ENCODE assay signal across 32 cellular contexts in genomic region chr5:78734094-78734845, GRCh38.
DNase-seq lines count a peak whose midpoint lies in the region; ATAC-seq, FAIRE-seq and TF ChIP-seq lines count a peak whose summit lies in the region.
"Had no signal": no experiment of that assay in that cellular context is flagged by ENCODE, and none has a peak within 500 bp of the region (broad histone marks: within the 10 kb centered on the region; RNA-seq: fewer than 3 reads in every experiment).

No MANE protein-coding gene starts in this region.

- no CpG with 5 or more reads among the region's 4 CpGs for WGBS in IMR-90 (ENCODE audit: extremely low coverage in 2 of 2, insufficient read length in 1 of 2), 2 experiments
- WGBS in small intestine, 3 donors = 79 to 85% (median 82%) methylated on average over 4 of the region's 4 CpGs

- BruUV-seq in IMR-90 (replicated peaks; lab: Mats Ljungman, UMichigan) = no TSS peak

- H3K27ac ChIP-seq in IMR-90 (ENCODE audit: insufficient read depth, low read length) = no peak overlapping the region
- no peak overlapping the region for H3K27ac ChIP-seq in right atrium auricular region
- H3K27ac ChIP-seq in small intestine (ENCODE audit: low read depth in 1 of 2, low read length in 1 of 2) = no peak overlapping the region
- H3K27ac ChIP-seq: ascending aorta, HL-60, KMS-11, ovary, stomach, uterus had no signal

- H3K79me1 ChIP-seq in IMR-90 (ENCODE audit: low read depth in 1 of 2, low read length in 2 of 2) = no peaks in the 10 kb centered on the region

- DNase-seq in EL (peak; percentile 45), IMR-90 (no peak), amniotic epithelial cell (ENCODE audit: low read depth) (peak; percentile 38), renal cortical epithelial cell (ENCODE audit: low read depth) (peak; percentile 89), right atrium auricular region (ENCODE audit: low spot score) (no peak), GM20000 (ENCODE audit: low spot score) (no peak), small intestine (no peak)
- DNase-seq: activated CD4-positive, alpha-beta T cell treated with anti-CD3 and anti-CD28 coated beads, Interleukin-2, amount 50 U/mL, for 1 hour; activated CD4-positive, CD25-positive, alpha-beta regulatory T cell; activated effector memory CD4-positive, alpha-beta T cell treated with anti-CD3 and anti-CD28 coated beads, Interleukin-2, amount 50 U/mL, for 16 hours; activated T-cell treated with anti-CD3 and anti-CD28 coated beads, Interleukin-2, amount 50 U/mL, for 24 hours; CD4-positive, alpha-beta memory T cell; DMS 273 treated with DMSO at 0.1 percent for 48 hours; effector CD8-positive, alpha-beta T cell; hypothalamus; immature natural killer cell; NCI-H1417 treated with DMSO at 0.1 percent for 48 hours; NCI-H2081 treated with DMSO at 0.1 percent for 48 hours; NCI-H345; NCI-H774; ovary; retina; stomach; T-cell; uterus had no signal

- CTCF ChIA-PET in IMR-90 (lab: Yijun Ruan, JAX) = no interaction called here

- H4K5ac ChIP-seq in IMR-90 (ENCODE audit: low read depth, low read length) = no peak overlapping the region

- H3K27me3 ChIP-seq in IMR-90 (ENCODE audit: control insufficient read depth, insufficient read depth, low read length) (no peaks in the 10 kb centered on the region), right atrium auricular region (no peaks in the 10 kb centered on the region), small intestine (ENCODE audit: control insufficient read depth in 2 of 2, insufficient read depth in 2 of 2, low read length in 2 of 2) (no peaks in the 10 kb centered on the region)
- H3K27me3 ChIP-seq: ascending aorta, ovary, stomach, uterus had no signal

- H2BK15ac ChIP-seq in IMR-90 (ENCODE audit: low read depth, low read length) = 0 out of 3 replicates have a peak overlapping the region, but pooled peaks have one; percentile 48

- H3K4me3 ChIP-seq in IMR-90 (ENCODE audit: insufficient read depth, low read depth, low read length) (no peak overlapping the region), right atrium auricular region (no peak overlapping the region), small intestine (ENCODE audit: low read depth in 1 of 2, low read length in 2 of 2) (no peak overlapping the region)
- H3K4me3 ChIP-seq: ascending aorta, ovary, smooth muscle cell, stomach, uterus had no signal

- H2BK120ac ChIP-seq in IMR-90 (ENCODE audit: low read depth, low read length) = no peak overlapping the region

- no peak overlapping the region for H2BK5ac ChIP-seq in IMR-90 (ENCODE audit: low read depth, low read length, poor library complexity, severe bottlenecking)

- FAIRE-seq in small intestine (lab: Jason Lieb, UNC) = no peak
- FAIRE-seq: colon had no signal

- H3K18ac ChIP-seq in IMR-90 (ENCODE audit: low read depth, low read length) = no peak overlapping the region

- TF ChIP-seq RAD21 in IMR-90 (IDR thresholded peaks at IDR 0.05; ENCODE audit: low read length) = no peak

- no peak overlapping the region for H3K56ac ChIP-seq in IMR-90 (ENCODE audit: extremely low read depth, insufficient read depth, low read length)

- no peak overlapping the region for H3K9ac ChIP-seq in IMR-90 (ENCODE audit: low read depth, low read length)
- H3K9ac ChIP-seq: KMS-11 had no signal

- in situ Hi-C loops in IMR-90 (cut with MboI; ENCODE audit: low sequenced_read_pairs) = no loop called here

- H4K91ac ChIP-seq in IMR-90 (ENCODE audit: insufficient read depth, low read depth, low read length) = no peak overlapping the region

- no peaks in the 10 kb centered on the region for H3K36me3 ChIP-seq in IMR-90 (ENCODE audit: control insufficient read depth, insufficient read depth, low read length)
- no peaks in the 10 kb centered on the region for H3K36me3 ChIP-seq in right atrium auricular region
- no peaks in the 10 kb centered on the region for H3K36me3 ChIP-seq in small intestine (ENCODE audit: control insufficient read depth in 2 of 2, insufficient read depth in 2 of 2, low read length in 2 of 2)
- H3K36me3 ChIP-seq: ascending aorta, ovary, stomach, uterus had no signal

- H3K9me1 ChIP-seq in IMR-90 (ENCODE audit: insufficient read depth, low read length) = no peaks in the 10 kb centered on the region

- peak overlapping the region; percentile 52; the same call in 1 of the 2 replicates for H2AK5ac ChIP-seq in IMR-90 (ENCODE audit: low read depth, low read length)

- no peak overlapping the region for H3K4me2 ChIP-seq in IMR-90 (ENCODE audit: low read depth, low read length)
- H3K4me2 ChIP-seq: KMS-11, smooth muscle cell had no signal

- intact Hi-C loops in IMR-90 (cut with micrococcal nuclease) = no loop called here

- H3K14ac ChIP-seq in IMR-90 (replicated peaks; ENCODE audit: low read depth, low read length) = no peak overlapping the region

- dilution Hi-C loops in IMR-90 (cut with HindIII; ENCODE audit: low sequenced_read_pairs, unreplicated experiment) = no loop called here

- H2AFZ ChIP-seq in IMR-90 (replicated peaks; ENCODE audit: low read length, poor library complexity) = no peak overlapping the region

- ATAC-seq in IMR-90 (ENCODE audit: low read depth) = no peak
- no peak for ATAC-seq in GM19351 (IDR thresholded peaks at IDR 0.05; ENCODE audit: unreplicated experiment)
- ATAC-seq: left lobe of liver, T-cell had no signal

- TF ChIP-seq CTCF in IMR-90 (conservative IDR thresholded peaks at IDR 0.05; ENCODE audit: low read depth, low read length) = no peak
- no peak for TF ChIP-seq CTCF in right atrium auricular region (IDR thresholded peaks at IDR 0.05)
- TF ChIP-seq CTCF in GM20000 (IDR thresholded peaks at IDR 0.05; ENCODE audit: extremely low read depth, missing control alignments) = no peak

- POLR2A ChIA-PET in IMR-90 (lab: Charles Lee; ENCODE audit: unreplicated experiment) = no interaction called here

- no peak overlapping the region for H4K8ac ChIP-seq in IMR-90 (ENCODE audit: low read depth in 2 of 2, low read length in 2 of 2)

- no peaks in the 10 kb centered on the region for H4K20me1 ChIP-seq in IMR-90 (ENCODE audit: insufficient read depth, low read length)

- no peak overlapping the region for H3K23ac ChIP-seq in IMR-90 (ENCODE audit: low read depth, low read length)

- no peak for TF ChIP-seq POLR2A in IMR-90 (IDR thresholded peaks at IDR 0.05; ENCODE audit: low read depth, low read length)

- H2AK9ac ChIP-seq in IMR-90 (replicated peaks; ENCODE audit: low read depth, low read length, poor library complexity) = no peak overlapping the region

- H2BK20ac ChIP-seq in IMR-90 (ENCODE audit: low read depth, low read length) = no peak overlapping the region

- H3K4ac ChIP-seq in IMR-90 (ENCODE audit: low read depth, low read length) = no peak overlapping the region

- H3K4me1 ChIP-seq in IMR-90 (ENCODE audit: control insufficient read depth, insufficient read depth, low read length) (no peaks in the 10 kb centered on the region), right atrium auricular region (no peaks in the 10 kb centered on the region), small intestine (ENCODE audit: control insufficient read depth in 2 of 2, insufficient read depth in 1 of 2, low read depth in 1 of 2, low read length in 1 of 2) (no peaks in the 10 kb centered on the region)
- H3K4me1 ChIP-seq: ascending aorta, uterus had no signal

- peaks cover 1% of the 10 kb centered on the region; the same call in 1 of the 2 replicates for H3K9me3 ChIP-seq in IMR-90 (ENCODE audit: control insufficient read depth, insufficient read depth, low read length)
- H3K9me3 ChIP-seq in right atrium auricular region = peaks cover 0 to 14% of the 10 kb centered on the region in 2 donors
- no peaks in the 10 kb centered on the region for H3K9me3 ChIP-seq in small intestine (ENCODE audit: control insufficient read depth, low read depth)
- H3K9me3 ChIP-seq: ascending aorta, ovary, uterus had no signal

TF ChIP-seq in IMR-90, 13 proteins besides CTCF, POLR2A, EP300 and RAD21:
- TF ChIP-seq CHD1 (IDR thresholded peaks at IDR 0.05; ENCODE audit: low read depth, low read length) (no peak), BHLHE40 (IDR thresholded peaks at IDR 0.05; ENCODE audit: low read depth, low read length) (no peak), MAFK (IDR thresholded peaks at IDR 0.05; ENCODE audit: low read depth, low read length) (no peak), MXI1 (IDR thresholded peaks at IDR 0.05; ENCODE audit: borderline replicate concordance, low read depth, low read length) (no peak), FOS (IDR thresholded peaks at IDR 0.05; ENCODE audit: low read depth, low read length) (no peak), ELK1 (IDR thresholded peaks at IDR 0.05; ENCODE audit: borderline replicate concordance, low read depth, low read length) (no peak), NFE2L2 (IDR thresholded peaks at IDR 0.05; ENCODE audit: low read depth, low read length) (no peak), CEBPB (IDR thresholded peaks at IDR 0.05; ENCODE audit: low read depth, low read length) (no peak), SMC3 (IDR thresholded peaks at IDR 0.05; ENCODE audit: low read depth, low read length) (no peak), RFX5 (IDR thresholded peaks at IDR 0.05; ENCODE audit: low read depth, low read length) (no peak), USF2 (IDR thresholded peaks at IDR 0.05; ENCODE audit: low read depth, low read length) (no peak), RCOR1 (IDR thresholded peaks at IDR 0.05; ENCODE audit: insufficient replicate concordance, low read length) (no peak), MAZ (IDR thresholded peaks at IDR 0.05; ENCODE audit: borderline replicate concordance, low read depth, low read length) (no peak)

Comparison
In these comparisons a context has a peak if more than half of its experiments do, and no peak if none do; other contexts are left out.
1. DNase-seq: peak in EL (single experiment), amniotic epithelial cell (single experiment) and renal cortical epithelial cell (single experiment); none in IMR-90 (single experiment), right atrium auricular region (single experiment), GM20000 (single experiment) and small intestine (single experiment).